Comparison of ENCODE assay signal across 2 cellular contexts in genomic region chr2:231660860-231661259, GRCh38.
TF ChIP-seq lines count a peak whose summit lies in the region.

No MANE protein-coding gene starts in this region.

TF ChIP-seq in GM23338, 12 proteins besides CTCF, POLR2A, EP300 and RAD21:
- TF ChIP-seq, protein P1, sequence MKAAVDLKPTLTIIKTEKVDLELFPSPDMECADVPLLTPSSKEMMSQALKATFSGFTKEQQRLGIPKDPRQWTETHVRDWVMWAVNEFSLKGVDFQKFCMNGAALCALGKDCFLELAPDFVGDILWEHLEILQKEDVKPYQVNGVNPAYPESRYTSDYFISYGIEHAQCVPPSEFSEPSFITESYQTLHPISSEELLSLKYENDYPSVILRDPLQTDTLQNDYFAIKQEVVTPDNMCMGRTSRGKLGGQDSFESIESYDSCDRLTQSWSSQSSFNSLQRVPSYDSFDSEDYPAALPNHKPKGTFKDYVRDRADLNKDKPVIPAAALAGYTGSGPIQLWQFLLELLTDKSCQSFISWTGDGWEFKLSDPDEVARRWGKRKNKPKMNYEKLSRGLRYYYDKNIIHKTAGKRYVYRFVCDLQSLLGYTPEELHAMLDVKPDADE (IDR thresholded peaks at IDR 0.05), result no peak
- no peak for TF ChIP-seq REST (IDR thresholded peaks at IDR 0.05; ENCODE audit: unreplicated experiment)
- no peak for TF ChIP-seq ZNF331 (CRISPR knock-in tag; IDR thresholded peaks at IDR 0.05; ENCODE audit: low read depth)
- TF ChIP-seq STAT1 (IDR thresholded peaks at IDR 0.05; ENCODE audit: unreplicated experiment), result no peak
- no peak for TF ChIP-seq POLR2AphosphoS5 (IDR thresholded peaks at IDR 0.05; ENCODE audit: low read depth)

TF ChIP-seq in K562, 482 proteins besides CTCF, POLR2A, EP300 and RAD21:
- TF ChIP-seq ATF7 (IDR thresholded peaks at IDR 0.05), result no peak
- TF ChIP-seq USF2 (CRISPR knock-in tag; IDR thresholded peaks at IDR 0.05), result no peak
- TF ChIP-seq TAF1 (IDR thresholded peaks at IDR 0.05; ENCODE audit: control insufficient read depth, extremely low read depth, insufficient read depth, low read length, severe bottlenecking), result no peak
- no peak for TF ChIP-seq ZBED1 (IDR thresholded peaks at IDR 0.05)
